Comparison of ENCODE assay signal across 8 cellular contexts in the genomic region with DNA sequence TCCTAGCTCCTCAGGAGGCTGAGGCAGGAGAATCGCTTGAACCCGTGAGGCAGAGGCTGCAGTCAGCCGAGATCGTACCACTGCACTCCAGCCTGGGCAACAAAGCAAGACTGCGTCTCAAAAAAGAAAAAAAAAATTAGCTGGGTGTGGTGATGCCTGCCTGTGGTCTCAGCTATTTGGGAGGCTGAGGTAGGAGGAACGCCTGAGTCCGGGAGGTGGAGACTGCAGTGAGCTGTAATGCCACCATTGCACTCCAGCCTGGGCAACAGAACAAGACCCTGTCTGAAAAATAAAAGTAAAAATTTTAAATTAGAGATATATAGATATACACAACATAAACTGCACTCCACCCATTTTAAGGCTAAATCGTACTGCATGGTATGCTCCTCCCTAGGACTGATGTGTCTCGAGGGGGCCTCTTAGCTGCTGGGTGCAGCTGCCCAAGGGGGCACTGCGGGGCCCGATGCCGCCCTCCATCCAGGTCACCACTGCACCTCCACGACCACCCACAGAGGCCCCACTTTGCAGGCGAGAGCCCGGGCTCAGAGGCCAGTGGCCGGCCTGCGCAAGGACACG. TPM values are rescaled to one million over a fixed set of nuclear protein-coding genes. Genes with fewer than 3 reads are reported as not detected.
DNase-seq lines count a peak whose midpoint lies in the region; ATAC-seq and TF ChIP-seq lines count a peak whose summit lies in the region.

No MANE protein-coding gene starts in this region.

- DNase-seq in body of pancreas (peak in 2 of 4 donors; percentile 9 to 18), hippocampal formation (lab: John Stamatoyannopoulos, UW) (no peak), hepatic stellate cell (ENCODE audit: low spot score) (no peak)

- peak in 3 of 7 experiments; percentile 24 to 43 (median 37) for TF ChIP-seq CTCF in body of pancreas (IDR thresholded peaks at IDR 0.05)

- no peaks in the 10 kb centered on the region for H3K27me3 ChIP-seq in body of pancreas
- H3K27me3 ChIP-seq in mucosa of stomach (ENCODE audit: control insufficient read depth, insufficient read depth, low read length): no peaks in the 10 kb centered on the region

- intact Hi-C loops in body of pancreas (cut with DNase I): loop anchor here (5.0 kb wide), 1 partner anchor 41 kb away; a partner anchor contains a TSS

- H3K4me3 ChIP-seq in body of pancreas (peak overlapping the region in 1 of 2 donors; percentile 22), mucosa of stomach (ENCODE audit: low read length) (peak overlapping the region; percentile 3)

- H3K9me3 ChIP-seq in ES-I3 (ENCODE audit: control insufficient read depth, insufficient read depth, low read length) (no peaks in the 10 kb centered on the region), body of pancreas (no peaks in the 10 kb centered on the region), mucosa of stomach (ENCODE audit: control insufficient read depth, low read length) (no peaks in the 10 kb centered on the region)

- TF ChIP-seq POLR2A in body of pancreas (IDR thresholded peaks at IDR 0.05): peak in 1 of 3 donors; percentile 6

- H3K36me3 ChIP-seq in ES-I3 (ENCODE audit: insufficient read depth, low read length): no peaks in the 10 kb centered on the region
- no peaks in the 10 kb centered on the region for H3K36me3 ChIP-seq in body of pancreas (replicated peaks in 1 of 2; ENCODE audit: insufficient read depth in 1 of 2, low read depth in 2 of 2)
- no peaks in the 10 kb centered on the region for H3K36me3 ChIP-seq in mucosa of stomach (ENCODE audit: control insufficient read depth, insufficient read depth, low read length)

- H3K9ac ChIP-seq in ES-I3 (ENCODE audit: low read depth, low read length): peak overlapping the region; percentile 75
- H3K9ac ChIP-seq in mucosa of stomach (ENCODE audit: low read length): peak overlapping the region; percentile 70

- no peaks in the 10 kb centered on the region for H3K4me1 ChIP-seq in ES-I3 (ENCODE audit: insufficient read depth, low read length)
- peaks cover 13% of the 10 kb centered on the region for H3K4me1 ChIP-seq in body of pancreas
- peaks cover 3% of the 10 kb centered on the region for H3K4me1 ChIP-seq in mucosa of stomach (ENCODE audit: control insufficient read depth, insufficient read depth, low read length)

- 38 to 49% methylated on average over 15 to 18 of the region's 18 CpGs for WGBS in body of pancreas, 2 donors

- H3K27ac ChIP-seq in body of pancreas: peak overlapping the region in 3 of 4 donors; percentile 69 to 89 (median 88)

- ATAC-seq in HG03175 (IDR thresholded peaks at IDR 0.05; ENCODE audit: unreplicated experiment) (peak; percentile 37), body of pancreas (no peak), GM21447 (IDR thresholded peaks at IDR 0.05; ENCODE audit: unreplicated experiment) (no peak), GM18858 (IDR thresholded peaks at IDR 0.05; ENCODE audit: unreplicated experiment) (no peak)

RNA-seq across cellular contexts. Expression of a gene that starts 40.9 kb away (rescaled TPM):
- 10 to 100 TPM; 16.2 to 17.6 TPM for total RNA-seq in body of pancreas
